23 cellular contexts compared by ENCODE assay signal in genomic region chr2:191991442-191991841, GRCh38.
"Had no signal": no experiment of that assay in that cellular context is flagged by ENCODE, and none has a peak within 500 bp of the region (broad histone marks: within the 10 kb centered on the region; RNA-seq: fewer than 3 reads in every experiment).

No MANE protein-coding gene starts in this region.

- DNase-seq: activated CD4-positive, alpha-beta memory T cell treated with anti-CD3 and anti-CD28 coated beads, Interleukin-2, amount 10 ng/mL, durations not matched to agents 7 days and 5 days; activated CD4-positive, alpha-beta T cell treated with anti-CD3 and anti-CD28 coated beads for 36 hours; activated CD4-positive, alpha-beta T cell treated with anti-CD3 and anti-CD28 coated beads, Interleukin-2, amount 50 U/mL, for 1 hour; activated gamma-delta T cell; activated naive CD4-positive, alpha-beta T cell treated with anti-CD3 and anti-CD28 coated beads for 36 hours; activated T-cell treated with anti-CD3 and anti-CD28 coated beads for 4 hours; activated T-cell treated with anti-CD3 and anti-CD28 coated beads, Interleukin-2, amount 50 U/mL, for 48 hours; amygdala; NCI-H1092; NCI-H1417; NCI-H1930; NCI-H345; NCI-H510A; NCI-H526 treated with DMSO at 0.1 percent for 48 hours; NCI-H82; NK-92 treated with Interleukin-12 subunit alpha and Interleukin-12 subunit beta, amount 100 ng/mL, for 24 hours; PC-3; SHP77; T-helper 17 cell; T-helper 9 cell; WERI-Rb-1 had no signal

- ATAC-seq: activated CD4-positive, alpha-beta T cell treated with anti-CD3 and anti-CD28 coated beads for 36 hours; activated T-helper 17 cell treated with anti-CD3 and anti-CD28 coated beads, Interleukin-2, amount 50 U/mL, for 72 hours; PC-3; SK-N-SH treated with all-trans-retinoic acid at 6 μM for 48 hours; T-helper 17 cell had no signal
